8 cellular contexts compared by ENCODE assay signal in the genomic region with DNA sequence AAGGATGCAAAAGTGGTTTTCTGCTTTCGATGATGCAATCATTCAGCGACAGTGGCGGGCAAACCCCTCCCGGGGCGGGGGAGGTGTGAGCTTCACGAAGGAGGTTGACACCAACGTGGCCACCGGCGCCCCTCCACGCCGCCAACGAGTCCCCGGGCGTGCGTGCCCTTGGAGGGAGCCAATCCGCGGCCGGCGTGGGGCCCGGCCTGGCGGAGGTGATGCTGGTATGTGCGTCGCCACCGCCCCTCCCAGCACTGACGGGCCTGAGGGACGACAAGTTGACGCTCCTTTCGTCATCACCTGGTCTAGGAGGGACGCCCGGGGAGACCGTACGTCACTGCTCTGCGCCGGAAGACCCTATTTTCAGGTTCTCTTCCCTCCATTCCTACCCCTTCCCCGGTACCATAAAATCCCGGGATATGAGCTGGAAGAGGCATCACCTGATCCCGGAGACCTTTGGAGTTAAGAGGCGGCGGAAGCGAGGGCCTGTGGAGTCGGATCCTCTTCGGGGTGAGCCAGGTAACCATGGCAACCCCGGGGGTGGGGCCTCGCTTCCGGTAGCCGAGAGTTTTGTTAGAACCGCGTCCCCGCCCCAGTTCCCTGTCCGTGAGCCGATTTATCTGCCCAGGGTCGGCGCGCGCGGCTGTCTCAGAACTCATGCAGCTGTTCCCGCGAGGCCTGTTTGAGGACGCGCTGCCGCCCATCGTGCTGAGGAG. TPM values are rescaled to one million over a fixed set of nuclear protein-coding genes. Genes with fewer than 3 reads are reported as not detected.
A peak's percentile ranks its signal among the peaks of the same experiment; 100 is the strongest.
DNase-seq lines count a peak whose midpoint lies in the region; ATAC-seq, FAIRE-seq and TF ChIP-seq lines count a peak whose summit lies in the region.

Gene DXO (minus strand): TSS at position 146 of the 716 bp plus-strand sequence. CDS start 463 bp downstream, outside the sequence.

- intact Hi-C loops in heart right ventricle (cut with DNase I) (loop anchor here in 3 of 10 donors (1.0 kb wide), 1 partner anchor 13 kb away; the partner anchor contains the start of gene SKIC2 (in 3 of the 3)), posterior vena cava (cut with DNase I) (no loop called here), upper lobe of right lung (cut with DNase I) (no loop called here)

- peak; percentile 98 for FAIRE-seq in GM12892 (lab: Jason Lieb, UNC)

- DNase-seq in GM12892 (ENCODE audit: insufficient read length) (peak; percentile 99), NCI-H146 (lab: John Stamatoyannopoulos, UW) (peak; percentile 98), T-helper 1 cell (peak; percentile 97 to 99 (median 98)), amniotic epithelial cell (ENCODE audit: low read depth) (peak; percentile 99), heart right ventricle (peak; percentile 92 to 97), posterior vena cava (ENCODE audit: low spot score) (peak; percentile 99), upper lobe of right lung (peak; percentile 97)

- no peak; the same call in 1 of the 2 replicates for TF ChIP-seq POLR2A in GM12892 (IDR thresholded peaks at IDR 0.05; ENCODE audit: low read depth, low read length)

- H3K27ac ChIP-seq in heart right ventricle (peak within 1 kb of the TSS; percentile 87 to 96 (median 94)), upper lobe of right lung (peak within 1 kb of the TSS; percentile 99)

- TF ChIP-seq CTCF in heart right ventricle (IDR thresholded peaks at IDR 0.05) (no peak), upper lobe of right lung (IDR thresholded peaks at IDR 0.05) (no peak)

- ATAC-seq in HG02852 (IDR thresholded peaks at IDR 0.05; ENCODE audit: unreplicated experiment) (peak; percentile 90), heart right ventricle (peak; percentile 95 to 97 (median 96)), upper lobe of right lung (peak; percentile 94)

- H3K9me3 ChIP-seq in heart right ventricle (no peaks in the 10 kb centered on the region), upper lobe of right lung (no peaks in the 10 kb centered on the region)

- H3K4me1 ChIP-seq in heart right ventricle (peaks cover 6 to 31% (median 24%) of the 10 kb centered on the region in 9 donors), upper lobe of right lung (peaks cover 20% of the 10 kb centered on the region)

- H3K36me3 ChIP-seq in heart right ventricle (peaks cover 0 to 55% (median 18%) of the 10 kb centered on the region in 9 donors), upper lobe of right lung (peaks cover 28% of the 10 kb centered on the region)

- H3K27me3 ChIP-seq in heart right ventricle (no peaks in the 10 kb centered on the region), upper lobe of right lung (no peaks in the 10 kb centered on the region)

- 0 to 1% methylated on average over 62 of the region's 62 CpGs for WGBS in heart right ventricle, 2 donors

- H3K4me3 ChIP-seq in heart right ventricle (peak within 1 kb of the TSS; percentile 59 to 96 (median 74)), upper lobe of right lung (peak within 1 kb of the TSS; percentile 84)

RNA-seq across cellular contexts. Expression of gene DXO, which starts in this region (rescaled TPM):
- 14.0 TPM for polyA plus RNA-seq in GM12892 (2012; ENCODE audit: missing spikeins)
- 10 to 100 TPM in 8 of 10 donors, 1 to 10 TPM in 2; 8.4 to 15.7 (median 13.2) TPM for total RNA-seq in heart right ventricle
- polyA plus RNA-seq in heart right ventricle: 10 to 100 TPM; 13.6 to 23.4 TPM
- 10 to 100 TPM; 14.5 to 15.5 TPM for total RNA-seq in posterior vena cava
- total RNA-seq in upper lobe of right lung: 20.5 TPM

Comparison
In these comparisons a context has a peak if more than half of its experiments do, and no peak if none do; other contexts are left out.
1. Peak in every context shown above with its lines: DNase-seq, ATAC-seq, H3K4me3 ChIP-seq and H3K27ac ChIP-seq.